In the genomic region with DNA sequence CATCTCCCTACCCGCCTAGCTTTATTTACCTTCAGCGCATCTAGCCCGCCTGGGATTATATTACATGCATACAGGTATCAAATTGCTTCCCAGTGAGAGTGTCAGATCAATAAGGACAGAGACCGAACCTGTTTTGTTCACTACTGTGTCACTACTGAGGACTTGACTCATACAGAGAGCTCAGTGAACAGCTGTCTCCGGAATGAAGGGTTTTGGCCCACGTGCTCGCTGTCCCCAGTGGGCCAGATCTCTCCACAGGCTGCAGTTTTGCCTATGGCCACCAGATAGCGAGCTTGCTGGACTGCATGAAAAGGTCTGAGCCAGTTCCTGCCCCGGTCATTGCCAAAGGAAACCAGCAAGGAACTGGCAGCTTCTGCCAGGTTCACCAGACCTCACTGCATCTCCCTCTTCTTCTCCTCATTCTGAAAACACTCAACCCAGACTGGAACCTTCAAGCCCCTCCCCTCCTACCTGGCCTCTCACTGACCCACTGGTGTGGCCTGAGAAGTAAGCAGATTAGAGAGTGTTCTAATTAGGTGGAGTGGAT, we compare ENCODE assay signal across 8 cellular contexts.
DNase-seq lines count a peak whose midpoint lies in the region; ATAC-seq and TF ChIP-seq lines count a peak whose summit lies in the region.

No MANE protein-coding gene starts in this region.

- POLR2A ChIA-PET in GM10248 (lab: Yijun Ruan, JAX): no interaction called here

- peak; percentile 56 for DNase-seq in A172 (ENCODE audit: low spot score)
- DNase-seq in GM10248 (ENCODE audit: extremely low spot score): peak; percentile 70
- peak; percentile 54 for DNase-seq in NAMALWA (ENCODE audit: low spot score)
- peak; percentile 70 for DNase-seq in SW480 (ENCODE audit: low spot score)
- DNase-seq in epithelial cell of prostate (ENCODE audit: low read depth, low spot score): peak; percentile 44
- peak; percentile 93 for DNase-seq in myocyte (ENCODE audit: low read depth)
- DNase-seq in T-helper 1 cell: no peak

- CTCF ChIA-PET in GM10248 (lab: Yijun Ruan, JAX): interaction anchor here (0.8 to 8.6 kb wide), 14 partner anchors 8 to 177 kb away, joined by 3 to 94 read pairs (median 6); no protein-coding TSS in a partner anchor

- peak; percentile 59 for TF ChIP-seq CTCF in GM10248 (IDR thresholded peaks at IDR 0.05; ENCODE audit: control extremely low read depth, extremely low read depth, low read depth, missing control alignments)

- H3K27ac ChIP-seq in epithelial cell of prostate: peak overlapping the region; percentile 67

- ATAC-seq in GM21786 (IDR thresholded peaks at IDR 0.05; ENCODE audit: unreplicated experiment): no peak

Comparison
In these comparisons a context has a peak if more than half of its experiments do, and no peak if none do; other contexts are left out.
1. DNase-seq: peak in A172 (single experiment), GM10248 (single experiment), NAMALWA (single experiment), SW480 (single experiment), epithelial cell of prostate (single experiment) and myocyte (single experiment); none in T-helper 1 cell (0 of 5).